In genomic region chr1:177753655-177754054, GRCh38 we compare ENCODE assay signal across 18 cellular contexts.
DNase-seq lines count a peak whose midpoint lies in the region; ATAC-seq lines count a peak whose summit lies in the region.
"Had no signal": no experiment of that assay in that cellular context is flagged by ENCODE, and none has a peak within 500 bp of the region (broad histone marks: within the 10 kb centered on the region; RNA-seq: fewer than 3 reads in every experiment).

No MANE protein-coding gene starts in this region.

- DNase-seq in DMS79 treated with DMSO at 0.1 percent for 48 hours (lab: John Stamatoyannopoulos, UW) (peak; percentile 96), SK-N-MC (ENCODE audit: low read depth, low spot score) (peak; percentile 18), head of caudate nucleus (peak in 38 of 42 donors; percentile 10 to 79 (median 38)), putamen (ENCODE audit: low spot score) (peak; percentile 48), cardiac septum (ENCODE audit: low spot score) (no peak), NCI-H524 treated with DMSO at 0.1 percent for 48 hours (lab: John Stamatoyannopoulos, UW) (no peak), NCI-H69 (lab: John Stamatoyannopoulos, UW) (no peak)
- DNase-seq: ACHN; CD4-positive, alpha-beta T cell; NCI-H1930; NCI-H524; NK-92 treated with Interleukin-12 subunit alpha and Interleukin-12 subunit beta, amount 100 ng/mL, for 24 hours; OCI-M1; RPMI8226 had no signal

- H3K27ac ChIP-seq in SK-N-MC: no peak overlapping the region
- H3K27ac ChIP-seq: KMS-11, SJSA1 had no signal

- H3K4me3 ChIP-seq in SK-N-MC: no peak overlapping the region
- H3K4me3 ChIP-seq: SJSA1 had no signal

- no peaks in the 10 kb centered on the region for H3K36me3 ChIP-seq in SK-N-MC (ENCODE audit: insufficient read depth, low read length)
- H3K36me3 ChIP-seq: SJSA1 had no signal

- intact Hi-C loops in head of caudate nucleus (cut with DNase I) (no loop called here), cardiac septum (cut with DNase I) (no loop called here)

- no peak for ATAC-seq in GM21360 (IDR thresholded peaks at IDR 0.05; ENCODE audit: unreplicated experiment)
- ATAC-seq: HepG2 had no signal

- H3K9ac ChIP-seq in SK-N-MC (ENCODE audit: insufficient read length): no peak overlapping the region
- H3K9ac ChIP-seq: KMS-11 had no signal

- H3K9me3 ChIP-seq in SK-N-MC (ENCODE audit: low read depth, low read length): no peaks in the 10 kb centered on the region
- H3K9me3 ChIP-seq: SJSA1 had no signal

Comparison
In these comparisons a context has a peak if more than half of its experiments do, and no peak if none do; other contexts are left out.
1. DNase-seq: peak in DMS79 treated with DMSO at 0.1 percent for 48 hours (single experiment), SK-N-MC (single experiment), head of caudate nucleus (38 of 42) and putamen (single experiment); none in cardiac septum (single experiment), NCI-H524 treated with DMSO at 0.1 percent for 48 hours (single experiment) and NCI-H69 (single experiment).